In the genomic region with DNA sequence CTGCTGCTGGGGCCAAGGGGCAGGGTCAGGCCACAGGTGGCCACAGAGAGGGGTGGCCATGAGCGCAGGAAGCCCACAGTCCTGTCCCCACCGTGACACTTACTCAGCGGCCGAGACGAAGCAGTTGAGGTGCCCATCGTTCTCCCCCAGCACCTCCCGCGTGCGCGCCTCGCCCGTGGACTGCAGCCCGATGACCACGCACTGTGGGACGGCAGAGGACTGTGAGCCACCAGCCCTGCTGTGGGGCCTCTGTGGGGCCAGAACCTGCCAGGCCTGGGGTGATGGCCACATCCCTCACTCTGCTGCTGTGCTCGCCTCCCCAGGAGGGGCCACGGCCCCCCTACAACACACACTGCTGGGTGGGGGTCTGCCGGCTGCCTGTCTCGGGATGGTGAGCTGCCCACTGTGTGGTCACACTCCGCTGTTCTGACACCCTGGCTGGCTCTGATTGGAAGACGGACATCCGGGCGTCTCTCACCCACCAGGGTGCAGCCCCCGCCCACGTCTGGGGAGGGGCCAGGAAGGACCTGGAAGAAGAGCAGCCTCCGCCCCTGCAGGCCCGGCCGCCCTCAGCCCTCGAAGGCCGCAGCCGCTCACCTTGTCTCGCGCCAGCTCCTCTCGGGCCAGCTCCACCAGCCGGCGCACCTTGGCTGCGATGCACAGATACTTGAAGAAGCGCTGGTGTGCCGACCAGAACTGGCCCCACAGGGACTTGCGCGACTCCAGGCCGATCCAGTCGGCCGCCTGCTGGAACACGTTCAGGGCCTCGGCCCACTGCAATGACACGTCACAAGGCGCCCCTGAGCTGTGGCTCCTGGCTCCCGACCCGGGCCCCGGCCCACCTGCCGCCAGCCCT, we compare ENCODE assay signal across 2 cellular contexts.
TF ChIP-seq lines count a peak whose summit lies in the region.

No MANE protein-coding gene starts in this region.

TF ChIP-seq in WTC11, 78 proteins besides CTCF, POLR2A, EP300 and RAD21 (continues in another document):
- TF ChIP-seq, protein P1, sequence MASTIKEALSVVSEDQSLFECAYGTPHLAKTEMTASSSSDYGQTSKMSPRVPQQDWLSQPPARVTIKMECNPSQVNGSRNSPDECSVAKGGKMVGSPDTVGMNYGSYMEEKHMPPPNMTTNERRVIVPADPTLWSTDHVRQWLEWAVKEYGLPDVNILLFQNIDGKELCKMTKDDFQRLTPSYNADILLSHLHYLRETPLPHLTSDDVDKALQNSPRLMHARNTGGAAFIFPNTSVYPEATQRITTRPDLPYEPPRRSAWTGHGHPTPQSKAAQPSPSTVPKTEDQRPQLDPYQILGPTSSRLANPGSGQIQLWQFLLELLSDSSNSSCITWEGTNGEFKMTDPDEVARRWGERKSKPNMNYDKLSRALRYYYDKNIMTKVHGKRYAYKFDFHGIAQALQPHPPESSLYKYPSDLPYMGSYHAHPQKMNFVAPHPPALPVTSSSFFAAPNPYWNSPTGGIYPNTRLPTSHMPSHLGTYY (CRISPR knock-in tag; IDR thresholded peaks at IDR 0.05) = no peak
- TF ChIP-seq ZBTB21 (CRISPR knock-in tag; IDR thresholded peaks at IDR 0.05; ENCODE audit: borderline replicate concordance) (no peak), MYBL2 (CRISPR knock-in tag; IDR thresholded peaks at IDR 0.05) (no peak), NR2C2 (CRISPR knock-in tag; IDR thresholded peaks at IDR 0.05) (no peak), ZNF317 (CRISPR knock-in tag; IDR thresholded peaks at IDR 0.05; ENCODE audit: borderline replicate concordance, low read depth) (no peak), OVOL2 (CRISPR knock-in tag; IDR thresholded peaks at IDR 0.05; ENCODE audit: borderline replicate concordance) (no peak)
- TF ChIP-seq, protein P2, sequence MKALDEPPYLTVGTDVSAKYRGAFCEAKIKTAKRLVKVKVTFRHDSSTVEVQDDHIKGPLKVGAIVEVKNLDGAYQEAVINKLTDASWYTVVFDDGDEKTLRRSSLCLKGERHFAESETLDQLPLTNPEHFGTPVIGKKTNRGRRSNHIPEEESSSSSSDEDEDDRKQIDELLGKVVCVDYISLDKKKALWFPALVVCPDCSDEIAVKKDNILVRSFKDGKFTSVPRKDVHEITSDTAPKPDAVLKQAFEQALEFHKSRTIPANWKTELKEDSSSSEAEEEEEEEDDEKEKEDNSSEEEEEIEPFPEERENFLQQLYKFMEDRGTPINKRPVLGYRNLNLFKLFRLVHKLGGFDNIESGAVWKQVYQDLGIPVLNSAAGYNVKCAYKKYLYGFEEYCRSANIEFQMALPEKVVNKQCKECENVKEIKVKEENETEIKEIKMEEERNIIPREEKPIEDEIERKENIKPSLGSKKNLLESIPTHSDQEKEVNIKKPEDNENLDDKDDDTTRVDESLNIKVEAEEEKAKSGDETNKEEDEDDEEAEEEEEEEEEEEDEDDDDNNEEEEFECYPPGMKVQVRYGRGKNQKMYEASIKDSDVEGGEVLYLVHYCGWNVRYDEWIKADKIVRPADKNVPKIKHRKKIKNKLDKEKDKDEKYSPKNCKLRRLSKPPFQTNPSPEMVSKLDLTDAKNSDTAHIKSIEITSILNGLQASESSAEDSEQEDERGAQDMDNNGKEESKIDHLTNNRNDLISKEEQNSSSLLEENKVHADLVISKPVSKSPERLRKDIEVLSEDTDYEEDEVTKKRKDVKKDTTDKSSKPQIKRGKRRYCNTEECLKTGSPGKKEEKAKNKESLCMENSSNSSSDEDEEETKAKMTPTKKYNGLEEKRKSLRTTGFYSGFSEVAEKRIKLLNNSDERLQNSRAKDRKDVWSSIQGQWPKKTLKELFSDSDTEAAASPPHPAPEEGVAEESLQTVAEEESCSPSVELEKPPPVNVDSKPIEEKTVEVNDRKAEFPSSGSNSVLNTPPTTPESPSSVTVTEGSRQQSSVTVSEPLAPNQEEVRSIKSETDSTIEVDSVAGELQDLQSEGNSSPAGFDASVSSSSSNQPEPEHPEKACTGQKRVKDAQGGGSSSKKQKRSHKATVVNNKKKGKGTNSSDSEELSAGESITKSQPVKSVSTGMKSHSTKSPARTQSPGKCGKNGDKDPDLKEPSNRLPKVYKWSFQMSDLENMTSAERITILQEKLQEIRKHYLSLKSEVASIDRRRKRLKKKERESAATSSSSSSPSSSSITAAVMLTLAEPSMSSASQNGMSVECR (CRISPR knock-in tag; IDR thresholded peaks at IDR 0.05; ENCODE audit: borderline replicate concordance) = no peak
- TF ChIP-seq, protein P3, sequence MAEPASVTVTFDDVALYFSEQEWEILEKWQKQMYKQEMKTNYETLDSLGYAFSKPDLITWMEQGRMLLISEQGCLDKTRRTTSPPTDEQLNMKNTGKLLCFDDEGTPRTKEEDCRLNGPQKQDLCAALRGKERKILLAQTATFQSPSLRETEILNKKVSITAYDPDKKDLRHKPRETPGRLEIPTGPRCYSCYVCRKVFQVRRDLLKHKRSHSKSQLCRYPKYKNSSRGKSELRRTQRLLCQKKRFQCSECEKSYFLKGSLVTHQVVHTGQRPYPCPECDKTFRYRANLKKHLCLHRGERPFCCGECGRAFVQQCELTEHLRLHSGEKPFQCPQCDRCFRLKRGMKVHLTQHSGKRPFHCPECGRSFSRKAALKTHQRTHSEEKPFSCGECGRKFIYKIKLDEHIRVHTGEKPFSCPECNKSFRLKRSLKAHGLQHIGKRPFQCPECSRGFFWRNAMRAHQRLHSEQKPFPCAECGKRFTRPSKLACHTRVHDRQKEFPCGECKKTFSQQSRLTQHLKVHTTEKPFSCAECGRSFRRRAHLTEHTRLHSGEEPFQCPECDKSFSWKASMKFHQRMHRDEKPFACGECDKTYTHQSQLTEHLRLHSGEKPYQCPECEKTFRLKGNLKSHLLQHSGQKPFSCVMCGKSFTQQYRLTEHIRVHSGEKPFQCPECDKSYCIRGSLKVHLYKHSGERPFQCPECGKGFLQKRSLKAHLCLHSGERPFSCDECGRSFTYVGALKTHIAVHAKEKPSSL (CRISPR knock-in tag; conservative IDR thresholded peaks at IDR 0.05) = no peak
- TF ChIP-seq, protein P4, sequence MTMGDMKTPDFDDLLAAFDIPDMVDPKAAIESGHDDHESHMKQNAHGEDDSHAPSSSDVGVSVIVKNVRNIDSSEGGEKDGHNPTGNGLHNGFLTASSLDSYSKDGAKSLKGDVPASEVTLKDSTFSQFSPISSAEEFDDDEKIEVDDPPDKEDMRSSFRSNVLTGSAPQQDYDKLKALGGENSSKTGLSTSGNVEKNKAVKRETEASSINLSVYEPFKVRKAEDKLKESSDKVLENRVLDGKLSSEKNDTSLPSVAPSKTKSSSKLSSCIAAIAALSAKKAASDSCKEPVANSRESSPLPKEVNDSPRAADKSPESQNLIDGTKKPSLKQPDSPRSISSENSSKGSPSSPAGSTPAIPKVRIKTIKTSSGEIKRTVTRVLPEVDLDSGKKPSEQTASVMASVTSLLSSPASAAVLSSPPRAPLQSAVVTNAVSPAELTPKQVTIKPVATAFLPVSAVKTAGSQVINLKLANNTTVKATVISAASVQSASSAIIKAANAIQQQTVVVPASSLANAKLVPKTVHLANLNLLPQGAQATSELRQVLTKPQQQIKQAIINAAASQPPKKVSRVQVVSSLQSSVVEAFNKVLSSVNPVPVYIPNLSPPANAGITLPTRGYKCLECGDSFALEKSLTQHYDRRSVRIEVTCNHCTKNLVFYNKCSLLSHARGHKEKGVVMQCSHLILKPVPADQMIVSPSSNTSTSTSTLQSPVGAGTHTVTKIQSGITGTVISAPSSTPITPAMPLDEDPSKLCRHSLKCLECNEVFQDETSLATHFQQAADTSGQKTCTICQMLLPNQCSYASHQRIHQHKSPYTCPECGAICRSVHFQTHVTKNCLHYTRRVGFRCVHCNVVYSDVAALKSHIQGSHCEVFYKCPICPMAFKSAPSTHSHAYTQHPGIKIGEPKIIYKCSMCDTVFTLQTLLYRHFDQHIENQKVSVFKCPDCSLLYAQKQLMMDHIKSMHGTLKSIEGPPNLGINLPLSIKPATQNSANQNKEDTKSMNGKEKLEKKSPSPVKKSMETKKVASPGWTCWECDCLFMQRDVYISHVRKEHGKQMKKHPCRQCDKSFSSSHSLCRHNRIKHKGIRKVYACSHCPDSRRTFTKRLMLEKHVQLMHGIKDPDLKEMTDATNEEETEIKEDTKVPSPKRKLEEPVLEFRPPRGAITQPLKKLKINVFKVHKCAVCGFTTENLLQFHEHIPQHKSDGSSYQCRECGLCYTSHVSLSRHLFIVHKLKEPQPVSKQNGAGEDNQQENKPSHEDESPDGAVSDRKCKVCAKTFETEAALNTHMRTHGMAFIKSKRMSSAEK (CRISPR knock-in tag; IDR thresholded peaks at IDR 0.05; ENCODE audit: borderline replicate concordance) = no peak

TF ChIP-seq in HepG2, 621 proteins besides CTCF, POLR2A, EP300 and RAD21:
- no peak for TF ChIP-seq RBM22 (optimal IDR thresholded peaks at IDR 0.05; ENCODE audit: low read length)
- peak; percentile 25 for TF ChIP-seq AGO2 (optimal IDR thresholded peaks at IDR 0.05; ENCODE audit: low read depth, low read length)
TF ChIP-seq in HepG2: peak in this region for 1.
